Comparison of ENCODE assay signal across 8 cellular contexts in the genomic region with DNA sequence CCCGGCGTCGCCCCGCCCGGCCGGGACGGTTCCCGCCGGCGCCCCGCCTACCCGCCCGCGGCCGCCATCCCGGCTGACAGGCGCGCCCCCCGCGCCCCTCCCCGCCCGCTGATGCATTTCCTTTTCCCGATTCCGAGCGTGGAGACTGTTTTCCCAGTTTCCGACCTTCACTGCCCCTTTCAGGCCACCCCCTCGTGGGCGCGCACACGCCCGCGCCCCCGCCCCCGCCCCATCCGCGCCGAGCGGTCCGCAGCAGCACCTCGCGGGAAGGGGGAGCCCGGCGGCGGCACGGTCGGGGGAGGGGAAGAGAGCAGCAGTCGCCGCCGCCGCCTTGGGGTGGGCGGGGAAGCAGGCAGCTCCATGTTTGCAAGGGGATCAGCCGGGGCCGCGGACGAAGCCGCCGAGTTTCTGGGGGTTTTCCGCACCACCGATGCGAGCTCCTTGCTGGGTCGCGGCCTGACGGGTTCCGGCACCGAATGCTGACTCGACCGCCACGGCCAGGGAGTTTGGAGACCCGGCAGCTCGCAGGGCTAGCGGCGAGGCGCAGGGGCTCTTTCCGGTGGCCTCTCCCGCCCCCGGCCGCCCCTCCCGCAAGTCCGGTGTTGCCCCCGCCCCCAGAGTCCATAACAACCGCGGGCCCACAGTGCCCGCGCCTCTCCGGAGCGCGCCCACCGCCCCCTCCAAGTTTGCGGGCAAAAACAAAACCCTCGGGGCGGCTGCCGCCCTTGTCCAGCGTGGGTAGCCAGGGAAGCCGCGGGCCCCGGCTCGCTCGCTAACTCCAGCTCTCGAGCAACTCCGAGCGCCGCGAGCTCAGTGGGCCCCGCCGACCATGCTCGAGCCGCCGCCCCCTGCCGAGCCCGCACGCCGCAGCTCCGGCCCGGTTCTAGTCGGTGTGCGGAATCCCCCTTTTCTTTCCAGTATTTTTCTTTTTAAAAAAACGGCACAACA.
DNase-seq lines count a peak whose midpoint lies in the region; ATAC-seq and TF ChIP-seq lines count a peak whose summit lies in the region.

No MANE protein-coding gene starts in this region.

- no peaks in the 10 kb centered on the region for H3K9me3 Mint-ChIP-seq in nephron progenitor cell

- TF ChIP-seq POLR2A in erythroblast (IDR thresholded peaks at IDR 0.05; ENCODE audit: low read length): no peak

- peak overlapping the region; percentile 90 for H3K4me3 Mint-ChIP-seq in nephron progenitor cell

- peak; percentile 45 for DNase-seq in NCI-H1105 treated with DMSO at 0.1 percent for 48 hours (lab: John Stamatoyannopoulos, UW)
- DNase-seq in NCI-H1105 (lab: John Stamatoyannopoulos, UW): no peak
- DNase-seq in NOMO-1 treated with DMSO at 0.1 percent for 48 hours (lab: John Stamatoyannopoulos, UW; ENCODE audit: unreplicated experiment): peak; percentile 65
- peak; percentile 78 for DNase-seq in activated T-cell treated with anti-CD3 and anti-CD28 coated beads for 4 hours
- DNase-seq in erythroblast (lab: John Stamatoyannopoulos, UW): peak; percentile 80 to 87
- DNase-seq in nephron progenitor cell: peak; percentile 77
- DNase-seq in stimulated activated naive CD4-positive, alpha-beta T cell treated with Interleukin-2 at 50 U/mL for 16 hours (lab: John Stamatoyannopoulos, UW): peak; percentile 83

- H3K27me3 Mint-ChIP-seq in nephron progenitor cell (ENCODE audit: low read depth, poor library complexity): peaks cover 3% of the 10 kb centered on the region

- H3K36me3 Mint-ChIP-seq in nephron progenitor cell (ENCODE audit: low read depth): no peaks in the 10 kb centered on the region

- H3K4me1 Mint-ChIP-seq in nephron progenitor cell: peaks cover 39% of the 10 kb centered on the region

- no peak for ATAC-seq in HG02571 (IDR thresholded peaks at IDR 0.05; ENCODE audit: unreplicated experiment)

- no peak for TF ChIP-seq CTCF in nephron progenitor cell (IDR thresholded peaks at IDR 0.05)

- peak overlapping the region; percentile 88 for H3K27ac Mint-ChIP-seq in nephron progenitor cell
